In genomic region chr1:28260803-28261174, GRCh38 we compare ENCODE assay signal across 8 cellular contexts. TPM values are rescaled to one million over a fixed set of nuclear protein-coding genes. Genes with fewer than 3 reads are reported as not detected.
DNase-seq lines count a peak whose midpoint lies in the region; ATAC-seq and TF ChIP-seq lines count a peak whose summit lies in the region.

No MANE protein-coding gene starts in this region.

- no peaks in the 10 kb centered on the region for H3K9me3 Mint-ChIP-seq in activated B cell treated with CpG ODN at 0.5 μM for 24 hours

- peak overlapping the region; percentile 18 for H3K27ac Mint-ChIP-seq in activated B cell treated with CpG ODN at 0.5 μM for 24 hours

- POLR2A ChIA-PET in activated B cell treated with CpG ODN at 0.5 μM for 24 hours (lab: Charles Lee) = interaction anchor here (2.6 to 5.1 kb wide), 5 partner anchors 11 to 320 kb away, joined by 16 to 79 read pairs (median 35); partner anchors contain the start of genes ATP5IF1 and MED18

- peak overlapping the region; percentile 86 for H3K4me2 ChIP-seq in hepatocyte

- H3K27me3 Mint-ChIP-seq in activated B cell treated with CpG ODN at 0.5 μM for 24 hours = peaks cover 6% of the 10 kb centered on the region

- H3K27ac ChIP-seq in hepatocyte (peak overlapping the region; percentile 91), skeletal muscle tissue (ENCODE audit: low read depth, low read length) (no peak overlapping the region)

- 35% methylated on average over 7 of the region's 7 CpGs for WGBS in hepatocyte (ENCODE audit: low lambda C conversion rate, missing lambda C conversion rate)

- H3K36me3 ChIP-seq in H7 (replicated peaks; ENCODE audit: control insufficient read depth, insufficient read depth, low read length) (no peaks in the 10 kb centered on the region), hepatocyte (replicated peaks; ENCODE audit: insufficient read depth, low read depth) (no peaks in the 10 kb centered on the region), skeletal muscle tissue (ENCODE audit: control insufficient read depth in 3 of 3, insufficient read depth in 3 of 3, low read length in 3 of 3) (no peaks in the 10 kb centered on the region)

- H3K79me2 ChIP-seq in hepatocyte = peaks cover 64% of the 10 kb centered on the region

- peak overlapping the region; percentile 100 for H3K4me3 ChIP-seq in H7 (ENCODE audit: insufficient read depth, low read depth, low read length)
- H3K4me3 ChIP-seq in hepatocyte = peak overlapping the region; percentile 83
- H3K4me3 ChIP-seq in skeletal muscle tissue (ENCODE audit: low read length in 3 of 3) = peak overlapping the region; percentile 75 to 88 (median 87)

- DNase-seq in H7 (no peak), activated B cell treated with CpG ODN at 0.5 μM for 24 hours (no peak), hepatocyte (ENCODE audit: low spot score) (no peak), GM03348 (ENCODE audit: low spot score) (no peak), mucosa of gallbladder (ENCODE audit: low spot score) (no peak), hepatic stellate cell (ENCODE audit: low spot score) (no peak), NCI-H1105 (lab: John Stamatoyannopoulos, UW) (no peak)

- no peak for ATAC-seq in activated B cell treated with CpG ODN at 0.5 μM for 24 hours (ENCODE audit: low read depth)

- H3K9ac ChIP-seq in skeletal muscle tissue (ENCODE audit: low read depth in 1 of 3, low read length in 3 of 3) = peak overlapping the region; percentile 43 to 93 (median 69)

- peaks cover 23% of the 10 kb centered on the region for H3K4me1 Mint-ChIP-seq in activated B cell treated with CpG ODN at 0.5 μM for 24 hours

- no peak for TF ChIP-seq CTCF in activated B cell treated with CpG ODN at 0.5 μM for 24 hours (IDR thresholded peaks at IDR 0.05)
- TF ChIP-seq CTCF in hepatocyte (IDR thresholded peaks at IDR 0.05; ENCODE audit: poor library complexity) = no peak

- peak overlapping the region; percentile 82 for H3K4me3 Mint-ChIP-seq in activated B cell treated with CpG ODN at 0.5 μM for 24 hours

- H4K20me1 ChIP-seq in hepatocyte (ENCODE audit: insufficient read depth, poor library complexity, severe bottlenecking) = peaks cover 57% of the 10 kb centered on the region

- no peaks in the 10 kb centered on the region for H3K9me3 ChIP-seq in hepatocyte (ENCODE audit: low read depth)
- H3K9me3 ChIP-seq in skeletal muscle tissue (ENCODE audit: control insufficient read depth in 3 of 3, low read length in 3 of 3) = no peaks in the 10 kb centered on the region

- H3K27me3 ChIP-seq in H7 (ENCODE audit: control insufficient read depth, insufficient read depth, low read length) (no peaks in the 10 kb centered on the region; the same call in 1 of the 2 replicates), hepatocyte (no peaks in the 10 kb centered on the region), skeletal muscle tissue (ENCODE audit: control insufficient read depth in 3 of 3, insufficient read depth in 3 of 3, low read length in 3 of 3) (no peaks in the 10 kb centered on the region)

- intact Hi-C loops in activated B cell treated with CpG ODN at 0.5 μM for 24 hours (cut with micrococcal nuclease) = no loop called here

- H2AFZ ChIP-seq in hepatocyte = no peak overlapping the region

- H3K4me1 ChIP-seq in hepatocyte (ENCODE audit: insufficient read depth) (peaks cover 15% of the 10 kb centered on the region), skeletal muscle tissue (ENCODE audit: control insufficient read depth in 3 of 3, insufficient read depth in 3 of 3, low read length in 3 of 3) (peaks cover 29 to 34% (median 30%) of the 10 kb centered on the region in 3 donors)

- no peaks in the 10 kb centered on the region for H3K9me2 ChIP-seq in hepatocyte (replicated peaks; ENCODE audit: insufficient read depth)

- no peaks in the 10 kb centered on the region for H3K36me3 Mint-ChIP-seq in activated B cell treated with CpG ODN at 0.5 μM for 24 hours (ENCODE audit: low read depth)

- CTCF ChIA-PET in activated B cell treated with CpG ODN at 0.5 μM for 24 hours (lab: Charles Lee) = interaction anchor here (1.5 to 2.3 kb wide), 2 partner anchors 12 to 99 kb away, joined by 3 to 8 read pairs; no protein-coding TSS in a partner anchor

RNA-seq across cellular contexts. Expression of gene SESN2, which starts 1.5 kb away (rescaled TPM):
- 34.9 and 36.0 TPM in 2 replicates for total RNA-seq in H7 (2014; rRNA removed; shearing (Covaris generic))
- total RNA-seq in activated B cell treated with CpG ODN at 0.5 μM for 24 hours = 19.5 and 19.8 TPM in 2 replicates
- total RNA-seq in hepatocyte = 40.2 and 40.8 TPM in 2 replicates
- 39.1 and 50.7 TPM in 2 replicates for polyA plus RNA-seq in hepatocyte
- 2.1 TPM for total RNA-seq in skeletal muscle tissue
- 19.6 TPM for total RNA-seq in mucosa of gallbladder

RNA-seq across cellular contexts. Expression of gene ATP5IF1, which starts 24.9 kb away (rescaled TPM):
- 211 and 240 TPM in 2 replicates for total RNA-seq in H7 (2014; rRNA removed; shearing (Covaris generic))
- 87.0 and 104 TPM in 2 replicates for total RNA-seq in activated B cell treated with CpG ODN at 0.5 μM for 24 hours
- total RNA-seq in hepatocyte = 249 and 258 TPM in 2 replicates
- 503 and 524 TPM in 2 replicates for polyA plus RNA-seq in hepatocyte
- 36.0 TPM for total RNA-seq in skeletal muscle tissue
- 208 TPM for total RNA-seq in mucosa of gallbladder

RNA-seq across cellular contexts. Expression of gene DNAJC8, which starts 28.0 kb away (rescaled TPM):
- 115 and 117 TPM in 2 replicates for total RNA-seq in H7 (2014; rRNA removed; shearing (Covaris generic))
- total RNA-seq in activated B cell treated with CpG ODN at 0.5 μM for 24 hours (103 and 104 TPM in 2 replicates), hepatocyte (69.8 and 79.5 TPM in 2 replicates), skeletal muscle tissue (27.1 TPM), mucosa of gallbladder (61.9 TPM)
- 111 and 112 TPM in 2 replicates for polyA plus RNA-seq in hepatocyte
